Comparison of ENCODE assay signal across 8 cellular contexts in the genomic region with DNA sequence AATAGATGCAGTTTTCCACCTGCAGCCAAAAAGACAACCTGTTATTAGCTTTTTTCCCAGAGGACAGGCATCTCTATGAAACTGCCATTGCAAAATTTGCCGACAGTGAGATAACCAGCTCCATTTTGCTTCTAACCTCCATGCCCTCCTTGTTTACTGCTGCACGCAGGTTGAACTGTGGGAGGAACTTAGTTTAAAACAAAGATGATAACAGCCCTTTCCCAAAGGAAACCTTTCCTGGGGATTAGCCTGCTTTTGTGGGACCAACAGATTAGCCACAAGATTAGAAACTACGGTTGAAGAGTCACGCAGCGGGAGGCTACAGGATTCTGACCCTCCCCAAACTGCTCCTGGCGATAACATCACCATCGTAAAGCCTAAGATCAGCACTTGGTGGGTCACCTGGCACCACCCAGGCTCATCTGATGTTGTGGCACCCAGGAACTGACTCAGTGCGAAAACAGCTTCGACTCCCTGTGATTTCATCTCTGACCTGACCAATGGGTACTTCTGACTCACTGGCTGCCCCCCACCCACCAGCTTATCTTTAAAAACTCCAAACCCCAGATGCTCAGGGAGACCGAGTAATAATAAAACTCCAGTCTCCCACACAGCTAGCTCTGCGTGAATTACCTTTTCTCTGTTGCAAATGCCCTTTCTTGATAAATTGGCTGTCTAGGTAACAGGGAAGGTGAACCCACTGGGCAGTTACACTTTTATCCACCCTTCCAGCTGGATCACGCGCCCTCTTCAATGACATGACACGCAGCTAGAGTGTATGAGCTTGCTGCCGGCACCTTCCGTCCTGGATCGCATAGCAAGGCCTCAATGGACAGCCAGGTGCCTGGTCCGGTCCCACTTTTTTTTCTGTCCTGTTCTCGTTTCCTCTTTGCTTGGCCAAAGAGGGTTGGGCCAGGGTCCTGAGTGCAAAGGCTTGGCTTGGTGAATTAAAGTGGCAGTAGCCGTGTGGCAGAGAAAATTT. TPM values are rescaled to one million over a fixed set of nuclear protein-coding genes. Genes with fewer than 3 reads are reported as not detected.
A peak's percentile ranks its signal among the peaks of the same experiment; 100 is the strongest.
DNase-seq lines count a peak whose midpoint lies in the region; ATAC-seq, FAIRE-seq and TF ChIP-seq lines count a peak whose summit lies in the region.

No MANE protein-coding gene starts in this region.

- peaks cover 33 to 50% of the 10 kb centered on the region in 2 donors for H3K36me3 ChIP-seq in ascending aorta
- peaks cover 20 to 33% of the 10 kb centered on the region in 2 experiments for H3K36me3 ChIP-seq in HepG2 (replicated peaks in 1 of 2; ENCODE audit: control insufficient read depth in 1 of 2, insufficient read depth in 2 of 2, low read length in 2 of 2)

- CTCF ChIA-PET in HepG2 (lab: Yijun Ruan, JAX; ENCODE audit: low intra/inter-chr PET ratio, low total read pairs) = interaction anchor here (1.6 kb wide), 1 partner anchor 20 kb away, joined by 5 read pairs; no protein-coding TSS in a partner anchor

- peak; percentile 57 for DNase-seq in GM13976 (ENCODE audit: low spot score)
- DNase-seq in RPMI7951 (ENCODE audit: low read depth) = peak; percentile 69
- peak in 1 of 2 donors; percentile 63 for DNase-seq in ascending aorta (ENCODE audit: low spot score in 2 of 2)
- DNase-seq in HepG2 (ENCODE audit: low spot score) = no peak
- peak; percentile 62 to 88 for DNase-seq in stimulated activated CD8-positive, alpha-beta memory T cell treated with anti-CD3 and anti-CD28 coated beads, Interleukin-7, amount 100 ng/mL, for 48 hours (ENCODE audit: extremely low read depth in 1 of 2, low read depth in 1 of 2)

- POLR2A ChIA-PET in HepG2 (lab: Yijun Ruan, JAX) = interaction anchor here (0.6 to 1.8 kb wide), 7 partner anchors 13 to 440 kb away, joined by 3 to 5 read pairs (median 3); partner anchors contain the start of gene FAM193A

- H3K9me3 ChIP-seq in ascending aorta (no peaks in the 10 kb centered on the region), HepG2 (ENCODE audit: low read length) (no peaks in the 10 kb centered on the region)

- no peak overlapping the region for H2AFZ ChIP-seq in HepG2 (ENCODE audit: low read length)

- peak overlapping the region; percentile 90 for H3K4me2 ChIP-seq in HepG2 (ENCODE audit: low read depth, low read length)

- no peak for FAIRE-seq in HepG2 (lab: Jason Lieb, UNC)

- no TSS peak for BruUV-seq in HepG2 (replicated peaks; lab: Mats Ljungman, UMichigan)

- H3K27ac ChIP-seq in ascending aorta (peak overlapping the region in 1 of 2 donors; percentile 79), HepG2 (ENCODE audit: extremely low read length, insufficient read depth, low read length) (peak overlapping the region; percentile 67)

- H3K79me2 ChIP-seq in HepG2 (ENCODE audit: insufficient read depth, low read length) = peaks cover 10% of the 10 kb centered on the region

- no peak for ATAC-seq in HepG2
- ATAC-seq in GM19397 (IDR thresholded peaks at IDR 0.05; ENCODE audit: unreplicated experiment) = no peak
- no peak for ATAC-seq in GM21786 (IDR thresholded peaks at IDR 0.05; ENCODE audit: unreplicated experiment)
- no peak for ATAC-seq in HG03045 (IDR thresholded peaks at IDR 0.05; ENCODE audit: unreplicated experiment)

- intact Hi-C loops in ascending aorta (cut with DNase I) = loop anchor here (2.0 to 10.0 kb wide), 2 partner anchors 139 to 471 kb away; partner anchors contain the start of genes HTT, HTT-AS and RNF4
- intact Hi-C loops in HepG2 (cut with micrococcal nuclease; ENCODE audit: unreplicated experiment) = loop anchor here (5.0 to 10.0 kb wide), 2 partner anchors 71 to 94 kb away; partner anchors contain the start of gene ADD1

- TF ChIP-seq POLR2A in HepG2 (IDR thresholded peaks at IDR 0.05; ENCODE audit: insufficient read depth in 1 of 2, low read depth in 2 of 2, low read length in 2 of 2) = 0 out of 4 replicates have a peak, but pooled peaks of 1 of the 2 experiments have one; percentile 2

- peaks cover 0 to 21% of the 10 kb centered on the region in 2 donors for H3K4me1 ChIP-seq in ascending aorta
- peaks cover 36% of the 10 kb centered on the region for H3K4me1 ChIP-seq in HepG2 (ENCODE audit: insufficient read depth, low read length)

- no peak for TF ChIP-seq RAD21 in HepG2 (CRISPR knock-in tag; IDR thresholded peaks at IDR 0.05)

- in situ Hi-C loops in GM13976 (cut with MboI; ENCODE audit: low sequenced_read_pairs, unreplicated experiment) = no loop called here
- in situ Hi-C loops in HepG2 (cut with HindIII; ENCODE audit: extremely low pct_ligation_motif_present, low pct_unique_long_range_greater_than_20kb) = no loop called here

- WGBS in HepG2 (ENCODE audit: low lambda C conversion rate) = 83% methylated on average over 17 of the region's 20 CpGs

- H3K27me3 ChIP-seq in ascending aorta (no peaks in the 10 kb centered on the region), HepG2 (ENCODE audit: control insufficient read depth in 1 of 2, insufficient read depth in 2 of 2, low read length in 2 of 2) (no peaks in the 10 kb centered on the region; a peak in 1 of 5 replicates)

- TF ChIP-seq EP300 in HepG2 (IDR thresholded peaks at IDR 0.05; ENCODE audit: low read depth in 2 of 2, low read length in 2 of 2) (no peak), HepG2 (CRISPR knock-in tag; IDR thresholded peaks at IDR 0.05; ENCODE audit: borderline replicate concordance) (no peak)

- H3K4me3 ChIP-seq in ascending aorta (peak overlapping the region; percentile 59 to 76), HepG2 (replicated peaks in 1 of 3; ENCODE audit: insufficient read depth in 1 of 3, low read depth in 2 of 3, low read length in 3 of 3) (peak overlapping the region; percentile 97 to 98 (median 98))

- H4K20me1 ChIP-seq in HepG2 (ENCODE audit: insufficient read depth, low read length) = peaks cover 19% of the 10 kb centered on the region; the same call in 1 of the 2 replicates

- TF ChIP-seq CTCF in GM13976 (IDR thresholded peaks at IDR 0.05; ENCODE audit: borderline replicate concordance, control extremely low read depth, extremely low read depth, insufficient read depth, missing control alignments) (no peak), ascending aorta (IDR thresholded peaks at IDR 0.05) (no peak), HepG2 (CRISPR knock-in tag; IDR thresholded peaks at IDR 0.05) (no peak)

- H3K9ac ChIP-seq in HepG2 (ENCODE audit: insufficient read depth, low read depth, low read length) = peak overlapping the region; percentile 90

TF ChIP-seq in HepG2, 621 proteins besides CTCF, POLR2A, EP300 and RAD21 (continues in another document):
- 0 out of 2 replicates have a peak, but pooled peaks have one; percentile 41 for TF ChIP-seq NAIF1 (CRISPR knock-in tag; IDR thresholded peaks at IDR 0.05; ENCODE audit: borderline replicate concordance)
- TF ChIP-seq ZSCAN30 (CRISPR knock-in tag; IDR thresholded peaks at IDR 0.05) = 0 out of 2 replicates have a peak, but pooled peaks have one; percentile 40

RNA-seq across cellular contexts. Expression of gene NOP14, which starts 27.2 kb away (rescaled TPM):
- 10.1 and 13.0 TPM in 2 replicates for total RNA-seq in RPMI7951 (2014; rRNA removed; shearing (Covaris generic))
- total RNA-seq in ascending aorta (12.3 TPM), HepG2 (2016; rRNA removed; fragmentation: Illumina TruSeq; extraction: Trizol) (47.9 and 63.4 TPM in 2 replicates)
- 11.5 and 13.9 TPM in 2 replicates for total RNA-seq in HepG2 (2016; cell fraction: cytosol; rRNA removed; fragmentation: Illumina TruSeq; extraction: Trizol; ENCODE audit: low read depth)
- 48.3 and 54.0 TPM in 2 replicates for total RNA-seq in HepG2 (2016; cell fraction: insoluble cytoplasmic fraction; rRNA removed; fragmentation: Illumina TruSeq; extraction: Trizol)
- 23.0 and 27.1 TPM in 2 replicates for total RNA-seq in HepG2 (2016; cell fraction: membrane; rRNA removed; fragmentation: Illumina TruSeq; extraction: Trizol)
- total RNA-seq in HepG2 (2016; cell fraction: nucleus; rRNA removed; fragmentation: Illumina TruSeq; extraction: Trizol) = 25.4 and 26.5 TPM in 2 replicates
- 6.8 and 6.9 TPM in 2 replicates for polyA plus RNA-seq in HepG2 (2011; rRNA removed)
- 4.8 and 5.2 TPM in 2 replicates for polyA plus RNA-seq in HepG2 (2011; cell fraction: cytosol; rRNA removed)
- polyA plus RNA-seq in HepG2 (2011; cell fraction: nucleus; rRNA removed) = 8.6 and 9.1 TPM in 2 replicates
- 23.7 and 25.5 TPM in 2 replicates for polyA plus RNA-seq in HepG2 (2012)
- polyA plus RNA-seq in HepG2 (2016; cell fraction: cytosol; fragmentation: Illumina TruSeq; extraction: Trizol; ENCODE audit: low read depth) = 5.0 and 6.7 TPM in 2 replicates
- polyA plus RNA-seq in HepG2 (2016; cell fraction: insoluble cytoplasmic fraction; fragmentation: Illumina TruSeq; extraction: Trizol; ENCODE audit: low read depth) = 48.2 and 58.0 TPM in 2 replicates
- 12.7 and 14.5 TPM in 2 replicates for polyA plus RNA-seq in HepG2 (2016; cell fraction: membrane; fragmentation: Illumina TruSeq; extraction: Trizol; ENCODE audit: low read depth)
- polyA plus RNA-seq in HepG2 (2016; cell fraction: nucleus; fragmentation: Illumina TruSeq; extraction: Trizol; ENCODE audit: insufficient read depth, low read depth) = 36.4 and 41.5 TPM in 2 replicates
- 7.1 and 9.6 TPM in 2 replicates for polyA minus RNA-seq in HepG2 (2011; rRNA and poly(A)+ RNA removed; ENCODE audit: low replicate concordance)
- polyA minus RNA-seq in HepG2 (2011; cell fraction: cytosol; rRNA and poly(A)+ RNA removed) = 10.4 and 14.8 TPM in 2 replicates
- polyA minus RNA-seq in HepG2 (2011; cell fraction: nucleus; rRNA and poly(A)+ RNA removed) = 10.0 and 12.2 TPM in 2 replicates

RNA-seq across cellular contexts. Expression of gene GRK4, which starts 27.3 kb away (rescaled TPM):
- total RNA-seq in RPMI7951 (2014; rRNA removed; shearing (Covaris generic)) = 3.1 and 3.6 TPM in 2 replicates
- 1.9 TPM for total RNA-seq in ascending aorta
- total RNA-seq in HepG2 (2016; rRNA removed; fragmentation: Illumina TruSeq; extraction: Trizol) = 2.0 and 2.5 TPM in 2 replicates
- total RNA-seq in HepG2 (2016; cell fraction: cytosol; rRNA removed; fragmentation: Illumina TruSeq; extraction: Trizol; ENCODE audit: low read depth) = 1.9 and 2.1 TPM in 2 replicates
- total RNA-seq in HepG2 (2016; cell fraction: insoluble cytoplasmic fraction; rRNA removed; fragmentation: Illumina TruSeq; extraction: Trizol) = 2.5 and 3.1 TPM in 2 replicates
- 4.7 and 4.9 TPM in 2 replicates for total RNA-seq in HepG2 (2016; cell fraction: membrane; rRNA removed; fragmentation: Illumina TruSeq; extraction: Trizol)
- total RNA-seq in HepG2 (2016; cell fraction: nucleus; rRNA removed; fragmentation: Illumina TruSeq; extraction: Trizol) = 1.2 and 1.4 TPM in 2 replicates
- 1.6 and 1.8 TPM in 2 replicates for polyA plus RNA-seq in HepG2 (2011; rRNA removed)
- 1.2 TPM in 2 replicates for polyA plus RNA-seq in HepG2 (2011; cell fraction: cytosol; rRNA removed)
- polyA plus RNA-seq in HepG2 (2011; cell fraction: nucleus; rRNA removed) = 1.2 and 1.3 TPM in 2 replicates
- polyA plus RNA-seq in HepG2 (2012) = 1.5 and 1.7 TPM in 2 replicates
- polyA plus RNA-seq in HepG2 (2016; cell fraction: cytosol; fragmentation: Illumina TruSeq; extraction: Trizol; ENCODE audit: low read depth) = 2.8 TPM in 2 replicates
- polyA plus RNA-seq in HepG2 (2016; cell fraction: insoluble cytoplasmic fraction; fragmentation: Illumina TruSeq; extraction: Trizol; ENCODE audit: low read depth) = 3.0 TPM in 2 replicates
- polyA plus RNA-seq in HepG2 (2016; cell fraction: membrane; fragmentation: Illumina TruSeq; extraction: Trizol; ENCODE audit: low read depth) = 4.7 TPM in 2 replicates
- 2.1 and 2.8 TPM in 2 replicates for polyA plus RNA-seq in HepG2 (2016; cell fraction: nucleus; fragmentation: Illumina TruSeq; extraction: Trizol; ENCODE audit: insufficient read depth, low read depth)
- 2.6 and 2.7 TPM in 2 replicates for polyA minus RNA-seq in HepG2 (2011; rRNA and poly(A)+ RNA removed; ENCODE audit: low replicate concordance)
- polyA minus RNA-seq in HepG2 (2011; cell fraction: cytosol; rRNA and poly(A)+ RNA removed) = 0.88 and 1.4 TPM in 2 replicates
- polyA minus RNA-seq in HepG2 (2011; cell fraction: nucleus; rRNA and poly(A)+ RNA removed) = 1.4 and 3.2 TPM in 2 replicates
